8 cellular contexts compared by ENCODE assay signal in genomic region chr14:29149798-29150197, GRCh38.
"Had no signal": no experiment of that assay in that cellular context is flagged by ENCODE, and none has a peak within 500 bp of the region (broad histone marks: within the 10 kb centered on the region; RNA-seq: fewer than 3 reads in every experiment).

No MANE protein-coding gene starts in this region.

- ATAC-seq: GM12878 had no signal

- FAIRE-seq: G401.6, GM12878, GM12891, GM12892, GM18507, GM19239 had no signal

- DNase-seq: GDM1, GF-D8 had no signal

- H3K4me3 ChIP-seq: GM12878 had no signal
